1 cellular context compared by ENCODE assay signal in the genomic region with DNA sequence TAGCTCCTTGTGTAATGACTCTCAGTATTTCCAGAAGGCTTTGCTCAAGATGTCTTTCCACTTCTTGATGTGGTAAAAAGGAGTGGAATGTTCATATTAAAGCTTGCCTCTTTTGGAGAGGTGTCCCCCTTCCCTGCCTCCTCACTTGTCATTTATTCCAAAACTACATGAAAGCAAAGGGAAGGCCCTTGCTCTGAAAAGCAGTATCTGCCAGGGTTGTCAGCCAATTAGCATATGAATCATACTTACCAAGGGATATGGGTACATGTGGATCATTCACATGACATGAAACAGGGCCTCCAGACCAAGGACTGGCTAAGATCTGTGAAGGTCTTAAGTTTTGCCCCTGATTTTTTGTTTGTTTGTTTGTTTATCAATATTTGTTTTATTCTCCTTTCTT.
TF ChIP-seq lines count a peak whose summit lies in the region.

No MANE protein-coding gene starts in this region.

TF ChIP-seq in HEK293, 187 proteins besides CTCF, POLR2A, EP300 and RAD21 (continued from another document):
- TF ChIP-seq, protein P1, sequence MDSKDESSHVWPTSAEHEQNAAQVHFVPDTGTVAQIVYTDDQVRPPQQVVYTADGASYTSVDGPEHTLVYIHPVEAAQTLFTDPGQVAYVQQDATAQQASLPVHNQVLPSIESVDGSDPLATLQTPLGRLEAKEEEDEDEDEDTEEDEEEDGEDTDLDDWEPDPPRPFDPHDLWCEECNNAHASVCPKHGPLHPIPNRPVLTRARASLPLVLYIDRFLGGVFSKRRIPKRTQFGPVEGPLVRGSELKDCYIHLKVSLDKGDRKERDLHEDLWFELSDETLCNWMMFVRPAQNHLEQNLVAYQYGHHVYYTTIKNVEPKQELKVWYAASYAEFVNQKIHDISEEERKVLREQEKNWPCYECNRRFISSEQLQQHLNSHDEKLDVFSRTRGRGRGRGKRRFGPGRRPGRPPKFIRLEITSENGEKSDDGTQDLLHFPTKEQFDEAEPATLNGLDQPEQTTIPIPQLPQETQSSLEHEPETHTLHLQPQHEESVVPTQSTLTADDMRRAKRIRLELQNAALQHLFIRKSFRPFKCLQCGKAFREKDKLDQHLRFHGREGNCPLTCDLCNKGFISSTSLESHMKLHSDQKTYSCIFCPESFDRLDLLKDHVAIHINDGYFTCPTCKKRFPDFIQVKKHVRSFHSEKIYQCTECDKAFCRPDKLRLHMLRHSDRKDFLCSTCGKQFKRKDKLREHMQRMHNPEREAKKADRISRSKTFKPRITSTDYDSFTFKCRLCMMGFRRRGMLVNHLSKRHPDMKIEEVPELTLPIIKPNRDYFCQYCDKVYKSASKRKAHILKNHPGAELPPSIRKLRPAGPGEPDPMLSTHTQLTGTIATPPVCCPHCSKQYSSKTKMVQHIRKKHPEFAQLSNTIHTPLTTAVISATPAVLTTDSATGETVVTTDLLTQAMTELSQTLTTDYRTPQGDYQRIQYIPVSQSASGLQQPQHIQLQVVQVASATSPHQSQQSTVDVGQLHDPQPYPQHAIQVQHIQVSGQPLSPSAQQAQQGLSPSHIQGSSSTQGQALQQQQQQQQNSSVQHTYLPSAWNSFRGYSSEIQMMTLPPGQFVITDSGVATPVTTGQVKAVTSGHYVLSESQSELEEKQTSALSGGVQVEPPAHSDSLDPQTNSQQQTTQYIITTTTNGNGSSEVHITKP (tag by site-specific recombination; IDR thresholded peaks at IDR 0.05), result peak; percentile 60
- TF ChIP-seq, protein P2, sequence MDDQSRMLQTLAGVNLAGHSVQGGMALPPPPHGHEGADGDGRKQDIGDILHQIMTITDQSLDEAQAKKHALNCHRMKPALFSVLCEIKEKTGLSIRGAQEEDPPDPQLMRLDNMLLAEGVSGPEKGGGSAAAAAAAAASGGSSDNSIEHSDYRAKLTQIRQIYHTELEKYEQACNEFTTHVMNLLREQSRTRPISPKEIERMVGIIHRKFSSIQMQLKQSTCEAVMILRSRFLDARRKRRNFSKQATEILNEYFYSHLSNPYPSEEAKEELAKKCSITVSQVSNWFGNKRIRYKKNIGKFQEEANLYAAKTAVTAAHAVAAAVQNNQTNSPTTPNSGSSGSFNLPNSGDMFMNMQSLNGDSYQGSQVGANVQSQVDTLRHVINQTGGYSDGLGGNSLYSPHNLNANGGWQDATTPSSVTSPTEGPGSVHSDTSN (CRISPR knock-in tag; IDR thresholded peaks at IDR 0.05), result no peak
- TF ChIP-seq ZBTB17 (tag by site-specific recombination; IDR thresholded peaks at IDR 0.05) (0 out of 2 replicates have a peak, but pooled peaks have one; percentile 17), ZNF560 (tag by site-specific recombination; IDR thresholded peaks at IDR 0.05; ENCODE audit: borderline replicate concordance) (no peak), ZNF404 (tag by site-specific recombination; IDR thresholded peaks at IDR 0.05) (no peak)
- TF ChIP-seq, protein P3, sequence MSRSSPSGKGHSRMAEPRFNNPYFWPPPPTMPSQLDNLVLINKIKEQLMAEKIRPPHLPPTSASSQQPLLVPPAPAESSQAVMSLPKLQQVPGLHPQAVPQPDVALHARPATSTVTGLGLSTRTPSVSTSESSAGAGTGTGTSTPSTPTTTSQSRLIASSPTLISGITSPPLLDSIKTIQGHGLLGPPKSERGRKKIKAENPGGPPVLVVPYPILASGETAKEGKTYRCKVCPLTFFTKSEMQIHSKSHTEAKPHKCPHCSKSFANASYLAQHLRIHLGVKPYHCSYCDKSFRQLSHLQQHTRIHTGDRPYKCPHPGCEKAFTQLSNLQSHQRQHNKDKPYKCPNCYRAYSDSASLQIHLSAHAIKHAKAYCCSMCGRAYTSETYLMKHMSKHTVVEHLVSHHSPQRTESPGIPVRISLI (tag by site-specific recombination; IDR thresholded peaks at IDR 0.05), result 0 out of 2 replicates have a peak, but pooled peaks have one; percentile 17
